11 cellular contexts compared by ENCODE assay signal in genomic region chr14:69674546-69675245, GRCh38.
DNase-seq lines count a peak whose midpoint lies in the region; ATAC-seq, FAIRE-seq and TF ChIP-seq lines count a peak whose summit lies in the region.
"Had no signal": no experiment of that assay in that cellular context is flagged by ENCODE, and none has a peak within 500 bp of the region (broad histone marks: within the 10 kb centered on the region; RNA-seq: fewer than 3 reads in every experiment).

No MANE protein-coding gene starts in this region.

- no peak overlapping the region for H3K4me2 ChIP-seq in mesenchymal stem cell (ENCODE audit: low read length, poor library complexity, severe bottlenecking)

- H3K9ac ChIP-seq in mesenchymal stem cell (ENCODE audit: low read length): no peak overlapping the region

- no peak overlapping the region for H2BK15ac ChIP-seq in mesenchymal stem cell (ENCODE audit: low read depth, poor library complexity, severe bottlenecking)

- peaks cover 93% of the 10 kb centered on the region for H3K4me1 ChIP-seq in left ventricle myocardium inferior
- H3K4me1 ChIP-seq in mesenchymal stem cell (ENCODE audit: control insufficient read depth, insufficient read depth, low read depth, low read length): peaks cover 7% of the 10 kb centered on the region

- intact Hi-C loops in left ventricle myocardium inferior (cut with micrococcal nuclease): no loop called here

- no peak for TF ChIP-seq CTCF in left ventricle myocardium inferior (IDR thresholded peaks at IDR 0.05; ENCODE audit: borderline replicate concordance)

- H3K36me3 ChIP-seq in left ventricle myocardium inferior: no peaks in the 10 kb centered on the region
- no peaks in the 10 kb centered on the region for H3K36me3 ChIP-seq in mesenchymal stem cell (ENCODE audit: control insufficient read depth in 1 of 2, insufficient read depth in 2 of 2, low read depth in 1 of 2, low read length in 2 of 2)
- H3K36me3 ChIP-seq: vagina had no signal

- H3K27ac ChIP-seq in left ventricle myocardium inferior (replicated peaks): peak overlapping the region; percentile 84
- no peak overlapping the region for H3K27ac ChIP-seq in mesenchymal stem cell (ENCODE audit: low read length, poor library complexity, severe bottlenecking)
- H3K27ac ChIP-seq: vagina had no signal

- H2AK5ac ChIP-seq in mesenchymal stem cell (ENCODE audit: low read length, severe bottlenecking): no peak overlapping the region

- H2BK5ac ChIP-seq in mesenchymal stem cell (ENCODE audit: low read depth, low read length, poor library complexity, severe bottlenecking): no peak overlapping the region

- no peak overlapping the region for H3K18ac ChIP-seq in mesenchymal stem cell (ENCODE audit: low read depth in 1 of 2, low read length in 2 of 2)

- H3K27me3 ChIP-seq in left ventricle myocardium inferior (ENCODE audit: low read depth): no peaks in the 10 kb centered on the region
- H3K27me3 ChIP-seq in mesenchymal stem cell (ENCODE audit: control insufficient read depth in 1 of 2, insufficient read depth in 1 of 2, low read length in 2 of 2): no peaks in the 10 kb centered on the region

- H2AFZ ChIP-seq in mesenchymal stem cell (ENCODE audit: low read depth, low read length): no peak overlapping the region

- H3K27me3 Mint-ChIP-seq in activated T-cell treated with anti-CD3 and anti-CD28 coated beads, Interleukin-2, amount 50 U/mL, for 72 hours (ENCODE audit: low read depth): no peaks in the 10 kb centered on the region

- 96% methylated on average over 3 of the region's 3 CpGs for WGBS in mesenchymal stem cell

- H4K91ac ChIP-seq in mesenchymal stem cell (ENCODE audit: low read length): no peak overlapping the region

- peak; percentile 66 for FAIRE-seq in GM19239 (lab: Jason Lieb, UNC)

- H3K4me3 Mint-ChIP-seq in activated T-cell treated with anti-CD3 and anti-CD28 coated beads, Interleukin-2, amount 50 U/mL, for 72 hours: peak overlapping the region; percentile 77 to 79

- no peak overlapping the region for H3K4ac ChIP-seq in mesenchymal stem cell (ENCODE audit: low read depth in 1 of 2, low read length in 2 of 2)

- H2BK12ac ChIP-seq in mesenchymal stem cell (ENCODE audit: low read length in 2 of 2): no peak overlapping the region

- no peak overlapping the region for H3K14ac ChIP-seq in mesenchymal stem cell (ENCODE audit: low read length in 2 of 2)

- H4K8ac ChIP-seq in mesenchymal stem cell (ENCODE audit: low read length): no peak overlapping the region

- DNase-seq in GM19239 (ENCODE audit: insufficient read length, low spot score) (no peak), left ventricle myocardium inferior (no peak), NCI-H345 treated with DMSO at 0.1 percent for 48 hours (lab: John Stamatoyannopoulos, UW; ENCODE audit: unreplicated experiment) (no peak), mesenchymal stem cell (no peak)
- no peak for DNase-seq in activated T-cell treated with anti-CD3 and anti-CD28 coated beads, Interleukin-2, amount 50 U/mL, for 72 hours
- DNase-seq in stimulated activated CD8-positive, alpha-beta memory T cell treated with anti-CD3 and anti-CD28 coated beads, Interleukin-4, amount 100 ng/mL, for 48 hours: peak; percentile 34
- DNase-seq in activated effector memory CD4-positive, alpha-beta T cell treated with anti-CD3 and anti-CD28 coated beads, Interleukin-2, amount 50 U/mL, for 16 hours: no peak
- DNase-seq: GOT3, NCI-H526 had no signal

- H3K36me3 Mint-ChIP-seq in activated T-cell treated with anti-CD3 and anti-CD28 coated beads, Interleukin-2, amount 50 U/mL, for 72 hours (ENCODE audit: insufficient read depth in 2 of 2): peaks cover 3 to 12% of the 10 kb centered on the region in 2 donors

- peaks cover 37% of the 10 kb centered on the region for H3K79me1 ChIP-seq in mesenchymal stem cell (replicated peaks; ENCODE audit: low read length, poor library complexity, severe bottlenecking)

- H3K4me3 ChIP-seq in left ventricle myocardium inferior (peak overlapping the region; percentile 41), mesenchymal stem cell (ENCODE audit: insufficient read depth in 1 of 2, low read depth in 1 of 2, low read length in 2 of 2) (no peak overlapping the region)
- H3K4me3 ChIP-seq: vagina had no signal

- no peak overlapping the region for H2BK120ac ChIP-seq in mesenchymal stem cell (ENCODE audit: low read depth, low read length)

- H3K9me3 ChIP-seq in left ventricle myocardium inferior (replicated peaks) (no peaks in the 10 kb centered on the region), mesenchymal stem cell (ENCODE audit: control insufficient read depth, low read length) (no peaks in the 10 kb centered on the region)
- H3K9me3 ChIP-seq: vagina had no signal

- peak overlapping the region; percentile 97 for H3K27ac Mint-ChIP-seq in activated T-cell treated with anti-CD3 and anti-CD28 coated beads, Interleukin-2, amount 50 U/mL, for 72 hours

- no peak overlapping the region for H3K23ac ChIP-seq in mesenchymal stem cell (ENCODE audit: low read length in 2 of 2)

- peaks cover 76% of the 10 kb centered on the region for H3K4me1 Mint-ChIP-seq in activated T-cell treated with anti-CD3 and anti-CD28 coated beads, Interleukin-2, amount 50 U/mL, for 72 hours (ENCODE audit: low read depth)

- ATAC-seq in activated T-cell treated with anti-CD3 and anti-CD28 coated beads, Interleukin-2, amount 50 U/mL, for 72 hours (replicated peaks in 1 of 2): peak; percentile 26 to 28
- ATAC-seq in GM19035 (IDR thresholded peaks at IDR 0.05; ENCODE audit: unreplicated experiment): no peak

- no peaks in the 10 kb centered on the region for H3K9me3 Mint-ChIP-seq in activated T-cell treated with anti-CD3 and anti-CD28 coated beads, Interleukin-2, amount 50 U/mL, for 72 hours
